Comparison of ENCODE assay signal across 10 cellular contexts in genomic region chr7:138699661-138700060, GRCh38. TPM values are rescaled to one million over a fixed set of nuclear protein-coding genes. Genes with fewer than 3 reads are reported as not detected.
"Had no signal": no experiment of that assay in that cellular context is flagged by ENCODE, and none has a peak within 500 bp of the region (broad histone marks: within the 10 kb centered on the region; RNA-seq: fewer than 3 reads in every experiment).

No MANE protein-coding gene starts in this region.

- H3K9me3 ChIP-seq: HAP-1 had no signal

- H3K27ac ChIP-seq: GM23248 had no signal

- H3K4me3 ChIP-seq: GM23248, HAP-1, K562 had no signal

- DNase-seq: GM23248, H7, HFFc6, IMR-90 had no signal

- H3K4me1 ChIP-seq: HAP-1 had no signal

- H2AFZ ChIP-seq: GM23248 had no signal

- FAIRE-seq: HTR-8/SVneo, K562 had no signal

- ATAC-seq: HCT116, K562 had no signal

- H3K36me3 ChIP-seq: HAP-1 had no signal

- H3K9ac ChIP-seq: GM23248 had no signal

RNA-seq across cellular contexts. Expression of gene SVOPL, which starts 1.5 kb away (rescaled TPM):
- total RNA-seq: GM23248, H4, HFFc6, HT-29, IMR-90, K562 had no signal
- polyA plus RNA-seq: GM23248, IMR-90 had no signal
